ENCODE assay signal across 2 cellular contexts in the genomic region with DNA sequence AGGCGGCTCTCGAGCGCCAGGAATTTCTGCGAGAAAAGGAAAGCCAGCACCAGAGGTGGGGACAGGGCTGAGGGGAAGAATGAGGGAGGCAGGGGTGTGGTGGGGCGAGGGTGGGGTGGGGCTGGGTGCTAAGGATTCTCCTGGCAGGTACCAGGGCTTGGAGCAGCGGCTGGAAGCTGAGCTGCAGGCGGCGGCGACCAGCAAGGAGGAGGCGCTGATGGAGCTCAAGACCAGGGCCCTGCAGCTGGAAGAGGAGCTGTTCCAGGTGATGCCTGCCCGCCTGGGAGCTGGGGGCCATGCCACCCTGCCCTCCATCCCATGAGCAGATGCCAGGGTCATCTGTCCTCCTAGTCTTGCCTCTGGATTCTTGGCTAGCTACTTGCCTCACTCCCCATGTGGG.
TF ChIP-seq lines count a peak whose summit lies in the region.

No MANE protein-coding gene starts in this region.

TF ChIP-seq in SK-N-SH, 30 proteins besides CTCF, POLR2A, EP300 and RAD21 (continued from another document):
- TF ChIP-seq FOXJ3 (CRISPR knock-in tag; IDR thresholded peaks at IDR 0.05) (no peak), FOSL2 (IDR thresholded peaks at IDR 0.05; ENCODE audit: borderline replicate concordance, low read depth) (no peak), POLR2AphosphoS5 (IDR thresholded peaks at IDR 0.05; ENCODE audit: low read depth, low read length) (no peak), NFIC (IDR thresholded peaks at IDR 0.05; ENCODE audit: borderline replicate concordance) (no peak), RCOR1 (IDR thresholded peaks at IDR 0.05; ENCODE audit: low read length) (no peak), TEAD4 (IDR thresholded peaks at IDR 0.05; ENCODE audit: borderline replicate concordance, insufficient read depth) (no peak), MXI1 (IDR thresholded peaks at IDR 0.05; ENCODE audit: low read depth, low read length) (no peak), EZH2phosphoT487 (IDR thresholded peaks at IDR 0.05; ENCODE audit: borderline replicate concordance, low read depth) (no peak)
- TF ChIP-seq, protein P1, sequence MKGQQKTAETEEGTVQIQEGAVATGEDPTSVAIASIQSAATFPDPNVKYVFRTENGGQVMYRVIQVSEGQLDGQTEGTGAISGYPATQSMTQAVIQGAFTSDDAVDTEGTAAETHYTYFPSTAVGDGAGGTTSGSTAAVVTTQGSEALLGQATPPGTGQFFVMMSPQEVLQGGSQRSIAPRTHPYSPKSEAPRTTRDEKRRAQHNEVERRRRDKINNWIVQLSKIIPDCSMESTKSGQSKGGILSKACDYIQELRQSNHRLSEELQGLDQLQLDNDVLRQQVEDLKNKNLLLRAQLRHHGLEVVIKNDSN (IDR thresholded peaks at IDR 0.05; ENCODE audit: borderline replicate concordance, low read depth): no peak
- TF ChIP-seq, protein P2, sequence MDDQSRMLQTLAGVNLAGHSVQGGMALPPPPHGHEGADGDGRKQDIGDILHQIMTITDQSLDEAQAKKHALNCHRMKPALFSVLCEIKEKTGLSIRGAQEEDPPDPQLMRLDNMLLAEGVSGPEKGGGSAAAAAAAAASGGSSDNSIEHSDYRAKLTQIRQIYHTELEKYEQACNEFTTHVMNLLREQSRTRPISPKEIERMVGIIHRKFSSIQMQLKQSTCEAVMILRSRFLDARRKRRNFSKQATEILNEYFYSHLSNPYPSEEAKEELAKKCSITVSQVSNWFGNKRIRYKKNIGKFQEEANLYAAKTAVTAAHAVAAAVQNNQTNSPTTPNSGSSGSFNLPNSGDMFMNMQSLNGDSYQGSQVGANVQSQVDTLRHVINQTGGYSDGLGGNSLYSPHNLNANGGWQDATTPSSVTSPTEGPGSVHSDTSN (IDR thresholded peaks at IDR 0.05): no peak
- TF ChIP-seq, protein P3, sequence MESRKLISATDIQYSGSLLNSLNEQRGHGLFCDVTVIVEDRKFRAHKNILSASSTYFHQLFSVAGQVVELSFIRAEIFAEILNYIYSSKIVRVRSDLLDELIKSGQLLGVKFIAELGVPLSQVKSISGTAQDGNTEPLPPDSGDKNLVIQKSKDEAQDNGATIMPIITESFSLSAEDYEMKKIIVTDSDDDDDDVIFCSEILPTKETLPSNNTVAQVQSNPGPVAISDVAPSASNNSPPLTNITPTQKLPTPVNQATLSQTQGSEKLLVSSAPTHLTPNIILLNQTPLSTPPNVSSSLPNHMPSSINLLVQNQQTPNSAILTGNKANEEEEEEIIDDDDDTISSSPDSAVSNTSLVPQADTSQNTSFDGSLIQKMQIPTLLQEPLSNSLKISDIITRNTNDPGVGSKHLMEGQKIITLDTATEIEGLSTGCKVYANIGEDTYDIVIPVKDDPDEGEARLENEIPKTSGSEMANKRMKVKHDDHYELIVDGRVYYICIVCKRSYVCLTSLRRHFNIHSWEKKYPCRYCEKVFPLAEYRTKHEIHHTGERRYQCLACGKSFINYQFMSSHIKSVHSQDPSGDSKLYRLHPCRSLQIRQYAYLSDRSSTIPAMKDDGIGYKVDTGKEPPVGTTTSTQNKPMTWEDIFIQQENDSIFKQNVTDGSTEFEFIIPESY (IDR thresholded peaks at IDR 0.05; ENCODE audit: borderline replicate concordance, low read depth): no peak
- TF ChIP-seq, protein P4, sequence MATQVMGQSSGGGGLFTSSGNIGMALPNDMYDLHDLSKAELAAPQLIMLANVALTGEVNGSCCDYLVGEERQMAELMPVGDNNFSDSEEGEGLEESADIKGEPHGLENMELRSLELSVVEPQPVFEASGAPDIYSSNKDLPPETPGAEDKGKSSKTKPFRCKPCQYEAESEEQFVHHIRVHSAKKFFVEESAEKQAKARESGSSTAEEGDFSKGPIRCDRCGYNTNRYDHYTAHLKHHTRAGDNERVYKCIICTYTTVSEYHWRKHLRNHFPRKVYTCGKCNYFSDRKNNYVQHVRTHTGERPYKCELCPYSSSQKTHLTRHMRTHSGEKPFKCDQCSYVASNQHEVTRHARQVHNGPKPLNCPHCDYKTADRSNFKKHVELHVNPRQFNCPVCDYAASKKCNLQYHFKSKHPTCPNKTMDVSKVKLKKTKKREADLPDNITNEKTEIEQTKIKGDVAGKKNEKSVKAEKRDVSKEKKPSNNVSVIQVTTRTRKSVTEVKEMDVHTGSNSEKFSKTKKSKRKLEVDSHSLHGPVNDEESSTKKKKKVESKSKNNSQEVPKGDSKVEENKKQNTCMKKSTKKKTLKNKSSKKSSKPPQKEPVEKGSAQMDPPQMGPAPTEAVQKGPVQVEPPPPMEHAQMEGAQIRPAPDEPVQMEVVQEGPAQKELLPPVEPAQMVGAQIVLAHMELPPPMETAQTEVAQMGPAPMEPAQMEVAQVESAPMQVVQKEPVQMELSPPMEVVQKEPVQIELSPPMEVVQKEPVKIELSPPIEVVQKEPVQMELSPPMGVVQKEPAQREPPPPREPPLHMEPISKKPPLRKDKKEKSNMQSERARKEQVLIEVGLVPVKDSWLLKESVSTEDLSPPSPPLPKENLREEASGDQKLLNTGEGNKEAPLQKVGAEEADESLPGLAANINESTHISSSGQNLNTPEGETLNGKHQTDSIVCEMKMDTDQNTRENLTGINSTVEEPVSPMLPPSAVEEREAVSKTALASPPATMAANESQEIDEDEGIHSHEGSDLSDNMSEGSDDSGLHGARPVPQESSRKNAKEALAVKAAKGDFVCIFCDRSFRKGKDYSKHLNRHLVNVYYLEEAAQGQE (IDR thresholded peaks at IDR 0.05; ENCODE audit: low read depth, low read length): no peak
- TF ChIP-seq, protein P5, sequence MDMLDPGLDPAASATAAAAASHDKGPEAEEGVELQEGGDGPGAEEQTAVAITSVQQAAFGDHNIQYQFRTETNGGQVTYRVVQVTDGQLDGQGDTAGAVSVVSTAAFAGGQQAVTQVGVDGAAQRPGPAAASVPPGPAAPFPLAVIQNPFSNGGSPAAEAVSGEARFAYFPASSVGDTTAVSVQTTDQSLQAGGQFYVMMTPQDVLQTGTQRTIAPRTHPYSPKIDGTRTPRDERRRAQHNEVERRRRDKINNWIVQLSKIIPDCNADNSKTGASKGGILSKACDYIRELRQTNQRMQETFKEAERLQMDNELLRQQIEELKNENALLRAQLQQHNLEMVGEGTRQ (IDR thresholded peaks at IDR 0.05; ENCODE audit: borderline replicate concordance, low read depth, low read length): no peak
TF ChIP-seq in SK-N-SH: peak in this region for 0.

TF ChIP-seq in HEK293, 187 proteins besides CTCF, POLR2A, EP300 and RAD21 (continued from another document):
- TF ChIP-seq, protein P6, sequence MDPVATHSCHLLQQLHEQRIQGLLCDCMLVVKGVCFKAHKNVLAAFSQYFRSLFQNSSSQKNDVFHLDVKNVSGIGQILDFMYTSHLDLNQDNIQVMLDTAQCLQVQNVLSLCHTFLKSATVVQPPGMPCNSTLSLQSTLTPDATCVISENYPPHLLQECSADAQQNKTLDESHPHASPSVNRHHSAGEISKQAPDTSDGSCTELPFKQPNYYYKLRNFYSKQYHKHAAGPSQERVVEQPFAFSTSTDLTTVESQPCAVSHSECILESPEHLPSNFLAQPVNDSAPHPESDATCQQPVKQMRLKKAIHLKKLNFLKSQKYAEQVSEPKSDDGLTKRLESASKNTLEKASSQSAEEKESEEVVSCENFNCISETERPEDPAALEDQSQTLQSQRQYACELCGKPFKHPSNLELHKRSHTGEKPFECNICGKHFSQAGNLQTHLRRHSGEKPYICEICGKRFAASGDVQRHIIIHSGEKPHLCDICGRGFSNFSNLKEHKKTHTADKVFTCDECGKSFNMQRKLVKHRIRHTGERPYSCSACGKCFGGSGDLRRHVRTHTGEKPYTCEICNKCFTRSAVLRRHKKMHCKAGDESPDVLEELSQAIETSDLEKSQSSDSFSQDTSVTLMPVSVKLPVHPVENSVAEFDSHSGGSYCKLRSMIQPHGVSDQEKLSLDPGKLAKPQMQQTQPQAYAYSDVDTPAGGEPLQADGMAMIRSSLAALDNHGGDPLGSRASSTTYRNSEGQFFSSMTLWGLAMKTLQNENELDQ (tag by site-specific recombination; IDR thresholded peaks at IDR 0.05; ENCODE audit: low read depth): no peak
